In genomic region chr1:121263807-121264244, GRCh38 we compare ENCODE assay signal across 8 cellular contexts.
A peak's percentile ranks its signal among the peaks of the same experiment; 100 is the strongest.
DNase-seq lines count a peak whose midpoint lies in the region; ATAC-seq and TF ChIP-seq lines count a peak whose summit lies in the region.
"Not testable (repeated sequence)": the region's sequence is repeated elsewhere in the genome, so short reads cannot be mapped to it uniquely, and the experiment has no call there.

No MANE protein-coding gene starts in this region.

- H2AFZ ChIP-seq in PC-9: not testable (repeated sequence)

- not testable (repeated sequence) for BruUV-seq in PC-9 (replicated peaks; lab: Mats Ljungman, UMichigan)

- not testable (repeated sequence) for H3K79me2 ChIP-seq in PC-9 (ENCODE audit: low read depth)

- not testable (repeated sequence) for H3K4me3 ChIP-seq in PC-9; fibroblast of the aortic adventitia (ENCODE audit: low read depth, low read length)

- not testable (repeated sequence) for H3K4me3 Mint-ChIP-seq in activated T-helper 17 cell treated with anti-CD3 and anti-CD28 coated beads, Interleukin-2, amount 50 U/mL, for 72 hours

- H3K9me2 ChIP-seq in PC-9 (ENCODE audit: insufficient read depth): not testable (repeated sequence)

- peak overlapping the region; percentile 63 for H3K27ac ChIP-seq in PC-9

- not testable (repeated sequence) for H3K27ac Mint-ChIP-seq in activated T-helper 17 cell treated with anti-CD3 and anti-CD28 coated beads, Interleukin-2, amount 50 U/mL, for 72 hours

- POLR2A ChIA-PET in PC-9 (lab: Charles Lee; ENCODE audit: unreplicated experiment): not testable (repeated sequence)

- not testable (repeated sequence) for H3K36me3 Mint-ChIP-seq in activated T-helper 17 cell treated with anti-CD3 and anti-CD28 coated beads, Interleukin-2, amount 50 U/mL, for 72 hours (ENCODE audit: low read depth)

- not testable (repeated sequence) for H3K36me3 ChIP-seq in PC-9 (ENCODE audit: low read depth)

- not testable (repeated sequence) for H3K9me3 ChIP-seq in PC-9 (ENCODE audit: insufficient read depth, low read depth)

- ATAC-seq in GM19397 (IDR thresholded peaks at IDR 0.05; ENCODE audit: unreplicated experiment) (peak; percentile 60), HG02623 (IDR thresholded peaks at IDR 0.05; ENCODE audit: unreplicated experiment) (peak; percentile 68), HG03378 (IDR thresholded peaks at IDR 0.05; ENCODE audit: unreplicated experiment) (peak; percentile 86), sciatic nerve (peak; percentile 55)
- ATAC-seq in activated T-helper 17 cell treated with anti-CD3 and anti-CD28 coated beads, Interleukin-2, amount 50 U/mL, for 72 hours (replicated peaks): peak; percentile 93

- not testable (repeated sequence) for H3K4me1 ChIP-seq in PC-9 (replicated peaks; ENCODE audit: insufficient read depth)

- intact Hi-C loops in PC-9 (cut with micrococcal nuclease; ENCODE audit: unreplicated experiment); sciatic nerve (cut with DNase I): not testable (repeated sequence)

- H3K4me2 ChIP-seq in PC-9: not testable (repeated sequence)

- H3F3A ChIP-seq in PC-9 (ENCODE audit: insufficient read depth, low read depth): not testable (repeated sequence)

- H3K9me3 Mint-ChIP-seq in activated T-helper 17 cell treated with anti-CD3 and anti-CD28 coated beads, Interleukin-2, amount 50 U/mL, for 72 hours: not testable (repeated sequence)

- not testable (repeated sequence) for TF ChIP-seq CTCF in PC-9 (conservative IDR thresholded peaks at IDR 0.05); fibroblast of the aortic adventitia (IDR thresholded peaks at IDR 0.05; ENCODE audit: insufficient read depth, low read length)

- peak; percentile 66 for DNase-seq in EL
- peak in 1 of 2 experiments; percentile 65 for DNase-seq in PC-9
- DNase-seq in fibroblast of the aortic adventitia (ENCODE audit: low read depth): peak; percentile 26
- DNase-seq in sciatic nerve (ENCODE audit: low spot score): not testable (repeated sequence)

- H3K4me1 Mint-ChIP-seq in activated T-helper 17 cell treated with anti-CD3 and anti-CD28 coated beads, Interleukin-2, amount 50 U/mL, for 72 hours: not testable (repeated sequence)

- CTCF ChIA-PET in PC-9 (lab: Charles Lee): not testable (repeated sequence)

- not testable (repeated sequence) for H3K27me3 Mint-ChIP-seq in activated T-helper 17 cell treated with anti-CD3 and anti-CD28 coated beads, Interleukin-2, amount 50 U/mL, for 72 hours

- not testable (repeated sequence) for H4K20me1 ChIP-seq in PC-9 (ENCODE audit: insufficient read depth)

- H3K27me3 ChIP-seq in PC-9 (ENCODE audit: insufficient read depth, low read depth): not testable (repeated sequence)
